ENCODE assay signal across 16 cellular contexts in the genomic region with DNA sequence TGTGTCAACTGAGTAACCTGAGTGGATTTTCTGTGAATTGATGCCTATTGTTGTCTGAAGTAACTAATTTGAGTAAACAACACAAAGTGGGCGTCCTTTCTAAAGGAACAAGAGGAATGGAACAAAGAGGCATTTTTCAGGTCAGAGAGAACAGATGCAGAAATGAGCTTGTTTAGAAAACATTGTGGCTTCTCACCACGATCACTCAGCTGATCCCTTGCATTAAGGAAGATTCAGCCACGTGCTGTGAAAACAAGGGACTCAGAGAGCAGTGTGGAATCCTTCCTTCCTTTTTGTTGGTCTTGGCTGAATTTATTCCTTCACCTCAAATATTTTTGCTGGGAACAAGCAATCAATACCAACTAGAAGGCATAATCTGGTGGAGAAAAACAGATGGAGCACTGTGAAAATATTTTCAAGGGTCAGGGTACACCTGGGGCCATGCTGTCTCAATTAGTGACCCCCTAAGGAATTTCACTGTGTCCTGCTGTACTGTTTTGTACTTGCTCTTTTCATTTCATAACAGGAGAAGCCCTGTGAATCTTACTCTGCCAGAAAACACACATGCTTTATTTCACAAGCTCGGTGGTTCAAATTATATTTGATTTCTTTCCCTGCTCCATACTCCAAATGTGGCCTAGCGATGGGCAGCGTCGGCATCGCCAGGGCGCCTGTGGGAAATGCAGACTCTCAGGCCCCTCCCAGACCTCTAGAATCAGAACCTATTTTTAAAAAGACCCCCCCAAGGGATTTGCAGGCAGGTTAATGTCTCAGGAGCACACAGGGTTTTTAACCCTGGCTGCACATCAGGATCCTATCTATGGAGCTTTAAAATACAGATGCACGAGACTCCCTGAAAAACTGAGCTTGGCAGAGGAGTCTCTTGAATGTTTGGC. TPM values are rescaled to one million over a fixed set of nuclear protein-coding genes. Genes with fewer than 3 reads are reported as not detected.
DNase-seq lines count a peak whose midpoint lies in the region; ATAC-seq lines count a peak whose summit lies in the region.
"Had no signal": no experiment of that assay in that cellular context is flagged by ENCODE, and none has a peak within 500 bp of the region (broad histone marks: within the 10 kb centered on the region; RNA-seq: fewer than 3 reads in every experiment).

No MANE protein-coding gene starts in this region.

- no peaks in the 10 kb centered on the region for H3K27me3 ChIP-seq in layer of hippocampus (ENCODE audit: control insufficient read depth, insufficient read depth, low read length)
- H3K27me3 ChIP-seq: upper lobe of left lung had no signal

- DNase-seq in Ammon's horn (ENCODE audit: low spot score) = peak; percentile 29
- peak; percentile 43 for DNase-seq in NCI-H1436 treated with DMSO at 0.1 percent for 48 hours (lab: John Stamatoyannopoulos, UW)
- peak; percentile 57 for DNase-seq in SK-MEL-5 (ENCODE audit: low read depth, low spot score)
- no peak for DNase-seq in NCI-H526 treated with DMSO at 0.1 percent for 48 hours (lab: John Stamatoyannopoulos, UW)
- no peak for DNase-seq in epidermal melanocyte (ENCODE audit: insufficient read length, low spot score)
- no peak for DNase-seq in central memory CD4-positive, alpha-beta T cell
- DNase-seq: activated naive CD8-positive, alpha-beta T cell treated with anti-CD3 and anti-CD28 coated beads, Interleukin-2, amount 10 ng/mL, durations not matched to agents 7 days and 5 days; NCI-H1694; OCI-M1; stimulated activated CD4-positive, alpha-beta T cell treated with anti-CD3 and anti-CD28 coated beads, Interleukin-2, amount 100 ng/mL, for 24 hours; T-helper 1 cell; upper lobe of left lung had no signal

- no peak for ATAC-seq in GM18907 (IDR thresholded peaks at IDR 0.05; ENCODE audit: unreplicated experiment)
- ATAC-seq: activated CD4-positive, CD25-positive, alpha-beta regulatory T cell treated with anti-CD3 and anti-CD28 coated beads, Interleukin-2, amount 50 U/mL, for 24 hours had no signal

- in situ Hi-C loops in SK-MEL-5 (cut with HindIII; ENCODE audit: low pct_unique_long_range_greater_than_20kb, low sequenced_read_pairs) = no loop called here

- peak overlapping the region; percentile 73 for H3K27ac ChIP-seq in layer of hippocampus (ENCODE audit: low read depth, low read length)
- H3K27ac ChIP-seq: upper lobe of left lung had no signal

RNA-seq across cellular contexts. Expression of a gene that starts 11.6 kb away (rescaled TPM):
- total RNA-seq in SK-MEL-5 (2014; rRNA removed; shearing (Covaris generic)) = not detected in 2 replicates
- polyA plus RNA-seq in SK-MEL-5 (2015; cell fraction: cytosol; rRNA removed) = not detected in 2 replicates
- polyA plus RNA-seq in SK-MEL-5 (2015; cell fraction: nucleus; rRNA removed) = not detected in 2 replicates
- total RNA-seq: activated naive CD8-positive, alpha-beta T cell treated with anti-CD3 and anti-CD28 coated beads, Interleukin-2, amount 10 ng/mL, durations not matched to agents 7 days and 5 days; progenitor cell of endocrine pancreas had no signal

RNA-seq across cellular contexts. Expression of a gene that starts 34.0 kb away (rescaled TPM):
- total RNA-seq in SK-MEL-5 (2014; rRNA removed; shearing (Covaris generic)) = 26.5 and 32.3 TPM in 2 replicates
- polyA plus RNA-seq in SK-MEL-5 (2015; cell fraction: cytosol; rRNA removed) = 16.4 and 19.7 TPM in 2 replicates
- polyA plus RNA-seq in SK-MEL-5 (2015; cell fraction: nucleus; rRNA removed) = 22.6 and 30.6 TPM in 2 replicates

Comparison
In these comparisons a context has a peak if more than half of its experiments do, and no peak if none do; other contexts are left out.
1. DNase-seq: peak in Ammon's horn (single experiment), NCI-H1436 treated with DMSO at 0.1 percent for 48 hours (single experiment) and SK-MEL-5 (single experiment); none in NCI-H526 treated with DMSO at 0.1 percent for 48 hours (single experiment), epidermal melanocyte (single experiment) and central memory CD4-positive, alpha-beta T cell (single experiment).